Comparison of ENCODE assay signal across 23 cellular contexts in genomic region chr10:37263304-37263703, GRCh38.
DNase-seq lines count a peak whose midpoint lies in the region; ATAC-seq and TF ChIP-seq lines count a peak whose summit lies in the region.
"Had no signal": no experiment of that assay in that cellular context is flagged by ENCODE, and none has a peak within 500 bp of the region (broad histone marks: within the 10 kb centered on the region; RNA-seq: fewer than 3 reads in every experiment).

No MANE protein-coding gene starts in this region.

- intact Hi-C loops in A673 (cut with micrococcal nuclease; ENCODE audit: unreplicated experiment), result loop anchor here (2.0 to 10.0 kb wide), 2 partner anchors 259 to 363 kb away; no protein-coding TSS in a partner anchor

- H3K27ac ChIP-seq in A673 (ENCODE audit: low read depth, low read length, poor library complexity, severe bottlenecking), result no peak overlapping the region
- no peak overlapping the region for H3K27ac ChIP-seq in OCI-LY1 (ENCODE audit: low read depth, low read length, poor library complexity, severe bottlenecking)
- H3K27ac ChIP-seq in VCaP, result no peak overlapping the region
- H3K27ac ChIP-seq: heart left ventricle, prostate gland, stomach, tibial nerve had no signal

- no peaks in the 10 kb centered on the region for H3F3A ChIP-seq in OCI-LY1 (ENCODE audit: insufficient read depth, low read length)

- H3K36me3 ChIP-seq in A673 (ENCODE audit: insufficient read depth, low read length, poor library complexity, severe bottlenecking), result no peaks in the 10 kb centered on the region
- H3K36me3 ChIP-seq in OCI-LY1 (ENCODE audit: insufficient read depth, low read length), result no peaks in the 10 kb centered on the region
- H3K36me3 ChIP-seq: heart left ventricle, prostate gland, stomach, tibial nerve had no signal

- H3K4me3 ChIP-seq in A673 (ENCODE audit: low read depth, low read length, poor library complexity, severe bottlenecking) (no peak overlapping the region), OCI-LY1 (ENCODE audit: low read depth, low read length, poor library complexity, severe bottlenecking) (no peak overlapping the region)
- H3K4me3 ChIP-seq: heart left ventricle, prostate gland, stomach, tibial nerve had no signal

- no peak overlapping the region for H2AFZ ChIP-seq in OCI-LY1 (ENCODE audit: low read length)

- no peak overlapping the region for H3K4me2 ChIP-seq in OCI-LY1 (ENCODE audit: low read length)

- TF ChIP-seq CTCF in A673 (conservative IDR thresholded peaks at IDR 0.05; ENCODE audit: low read depth, low read length) (peak; percentile 31; the same call in 1 of the 2 replicates), OCI-LY1 (IDR thresholded peaks at IDR 0.05; ENCODE audit: low read length) (peak; percentile 40), VCaP (conservative IDR thresholded peaks at IDR 0.05) (peak; percentile 87)

- no peak for ATAC-seq in HG02852 (IDR thresholded peaks at IDR 0.05; ENCODE audit: unreplicated experiment)
- ATAC-seq: CD8-positive, alpha-beta T cell; heart left ventricle had no signal

- H3K9me2 ChIP-seq in OCI-LY1 (ENCODE audit: low read depth, low read length), result no peaks in the 10 kb centered on the region

- no peaks in the 10 kb centered on the region for H3K27me3 ChIP-seq in A673 (replicated peaks; ENCODE audit: insufficient read depth, low read depth, low read length, poor library complexity)
- no peaks in the 10 kb centered on the region for H3K27me3 ChIP-seq in OCI-LY1 (ENCODE audit: insufficient read depth, low read length)
- H3K27me3 ChIP-seq: heart left ventricle, stomach, tibial nerve had no signal

- DNase-seq in A673 (ENCODE audit: low spot score) (peak; percentile 5), DMS114 treated with DMSO at 0.1 percent for 48 hours (lab: John Stamatoyannopoulos, UW; ENCODE audit: unreplicated experiment) (peak; percentile 46), SIG-M5 treated with dmso at 0.1 percent for 504 hours (lab: John Stamatoyannopoulos, UW; ENCODE audit: unreplicated experiment) (no peak), hypothalamus (lab: John Stamatoyannopoulos, UW) (no peak)
- DNase-seq in stimulated activated CD4-positive, alpha-beta T cell treated with anti-CD3 and anti-CD28 coated beads, Interleukin-15, amount 100 ng/mL, for 24 hours, result no peak
- DNase-seq: activated effector memory CD4-positive, alpha-beta T cell treated with anti-CD3 and anti-CD28 coated beads, Interleukin-2, amount 50 U/mL, for 16 hours; AML-193; CD8-positive, alpha-beta T cell; cerebellar nuclear complex; erythroblast; heart left ventricle; mammary epithelial cell; NCI-H1105; NCI-H2107; Right ventricle myocardium superior; stimulated activated CD8-positive, alpha-beta memory T cell treated with anti-CD3 and anti-CD28 coated beads, Interleukin-4, amount 100 ng/mL, for 48 hours; stomach; T-helper 1 cell had no signal

- no peak overlapping the region for H3K9ac ChIP-seq in OCI-LY1 (ENCODE audit: low read length)

- BruUV-seq in A673 (replicated peaks; lab: Mats Ljungman, UMichigan), result no TSS peak

- H3K9me3 ChIP-seq in A673 (ENCODE audit: low read depth, low read length, poor library complexity, severe bottlenecking), result no peaks in the 10 kb centered on the region
- H3K9me3 ChIP-seq in OCI-LY1 (ENCODE audit: low read length), result no peaks in the 10 kb centered on the region
- H3K9me3 ChIP-seq: heart left ventricle, prostate gland, tibial nerve had no signal

- POLR2A ChIA-PET in A673 (lab: Charles Lee; ENCODE audit: low non-redundant PET), result no interaction called here

- no peaks in the 10 kb centered on the region for H4K20me1 ChIP-seq in OCI-LY1 (ENCODE audit: insufficient read depth, low read length)

- no peaks in the 10 kb centered on the region for H3K79me2 ChIP-seq in OCI-LY1 (ENCODE audit: insufficient read depth, low read length)

- CTCF ChIA-PET in A673 (lab: Charles Lee), result no interaction called here

- H3K4me1 ChIP-seq in A673 (ENCODE audit: insufficient read depth, low read length, poor library complexity, severe bottlenecking) (no peaks in the 10 kb centered on the region), OCI-LY1 (ENCODE audit: insufficient read depth, low read length, severe bottlenecking) (no peaks in the 10 kb centered on the region)
- H3K4me1 ChIP-seq: heart left ventricle, prostate gland, stomach, tibial nerve had no signal

Comparison
In these comparisons a context has a peak if more than half of its experiments do, and no peak if none do; other contexts are left out.
1. DNase-seq: peak in A673 (single experiment) and DMS114 treated with DMSO at 0.1 percent for 48 hours (single experiment); none in stimulated activated CD4-positive, alpha-beta T cell treated with anti-CD3 and anti-CD28 coated beads, Interleukin-15, amount 100 ng/mL, for 24 hours (single experiment), SIG-M5 treated with dmso at 0.1 percent for 504 hours (single experiment) and hypothalamus (0 of 51).
2. CTCF ChIP-seq: peak in every context shown above with its lines; median percentile 87 in VCaP; 40 in OCI-LY1; 31 in A673.